ENCODE assay signal across 7 cellular contexts in genomic region chr3:13645791-13646637, GRCh38.
"Had no signal": no experiment of that assay in that cellular context is flagged by ENCODE, and none has a peak within 500 bp of the region (broad histone marks: within the 10 kb centered on the region; RNA-seq: fewer than 3 reads in every experiment).

No MANE protein-coding gene starts in this region.

- H3K4me3 ChIP-seq: GM23338 had no signal

- H2AFZ ChIP-seq: GM23338 had no signal

- H3K4me3 Mint-ChIP-seq: GM23338, H9 had no signal

- H3K9me3 Mint-ChIP-seq: GM23338, H9 had no signal

- DNase-seq: H9, HCEC 1CT, IMR-90 had no signal

- H3K4me2 ChIP-seq: GM23338 had no signal

- H3K27ac Mint-ChIP-seq: GM23338, H9 had no signal

- ATAC-seq: GM23338 had no signal

- FAIRE-seq: H1, H54, HTR-8/SVneo had no signal
